Comparison of ENCODE assay signal across 8 cellular contexts in genomic region chr1:160098852-160099647, GRCh38. TPM values are rescaled to one million over a fixed set of nuclear protein-coding genes. Genes with fewer than 3 reads are reported as not detected.
DNase-seq lines count a peak whose midpoint lies in the region; ATAC-seq, FAIRE-seq and TF ChIP-seq lines count a peak whose summit lies in the region.

No MANE protein-coding gene starts in this region.

- H3K4me3 Mint-ChIP-seq in neural crest cell: peak overlapping the region; percentile 80
- H3K4me3 Mint-ChIP-seq in stimulated activated naive CD8-positive, alpha-beta T cell treated with anti-CD3 and anti-CD28 coated beads, Interleukin-15, amount 100 ng/mL, for 72 hours: peak overlapping the region; percentile 79 to 87

- H3K9me3 ChIP-seq in Loucy (ENCODE audit: insufficient read depth, low read depth, low read length): no peaks in the 10 kb centered on the region

- H2AFZ ChIP-seq in Loucy (ENCODE audit: low read length): peak overlapping the region; percentile 83

- H3K4me1 ChIP-seq in Loucy (ENCODE audit: insufficient read depth, low read length, poor library complexity, severe bottlenecking): peaks cover 32% of the 10 kb centered on the region

- H3K4me1 Mint-ChIP-seq in neural crest cell: peaks cover 68% of the 10 kb centered on the region
- H3K4me1 Mint-ChIP-seq in stimulated activated naive CD8-positive, alpha-beta T cell treated with anti-CD3 and anti-CD28 coated beads, Interleukin-15, amount 100 ng/mL, for 72 hours: peaks cover 83% of the 10 kb centered on the region

- no peaks in the 10 kb centered on the region for H3F3A ChIP-seq in Loucy (ENCODE audit: low read depth)

- no peak for TF ChIP-seq CTCF in Loucy (conservative IDR thresholded peaks at IDR 0.05; ENCODE audit: low read length)
- TF ChIP-seq CTCF in neural crest cell (conservative IDR thresholded peaks at IDR 0.05): no peak

- no peaks in the 10 kb centered on the region for H3K27me3 ChIP-seq in Loucy (ENCODE audit: insufficient read depth, low read length, poor library complexity, severe bottlenecking)

- H3K4me3 ChIP-seq in Loucy (ENCODE audit: low read length, poor library complexity, severe bottlenecking): peak overlapping the region; percentile 73

- H3K27me3 Mint-ChIP-seq in neural crest cell (ENCODE audit: low read depth): no peaks in the 10 kb centered on the region
- H3K27me3 Mint-ChIP-seq in stimulated activated naive CD8-positive, alpha-beta T cell treated with anti-CD3 and anti-CD28 coated beads, Interleukin-15, amount 100 ng/mL, for 72 hours: no peaks in the 10 kb centered on the region

- peak overlapping the region; percentile 53 for H3K27ac Mint-ChIP-seq in neural crest cell (ENCODE audit: unreplicated experiment)
- H3K27ac Mint-ChIP-seq in stimulated activated naive CD8-positive, alpha-beta T cell treated with anti-CD3 and anti-CD28 coated beads, Interleukin-15, amount 100 ng/mL, for 72 hours: peak overlapping the region; percentile 79 to 94

- H3K4me2 ChIP-seq in Loucy (ENCODE audit: low read depth, low read length, poor library complexity, severe bottlenecking): peak overlapping the region; percentile 81

- H3K9me2 ChIP-seq in Loucy (replicated peaks; ENCODE audit: low read depth, low read length): no peaks in the 10 kb centered on the region

- H3K9ac ChIP-seq in Loucy (ENCODE audit: low read depth, low read length, poor library complexity, severe bottlenecking): peak overlapping the region; percentile 57

- DNase-seq in EL: peak; percentile 94
- DNase-seq in H54 (ENCODE audit: insufficient read length, low spot score): peak; percentile 97
- peak; percentile 91 to 94 for DNase-seq in SHP77 (lab: John Stamatoyannopoulos, UW)
- DNase-seq in activated gamma-delta T cell (lab: John Stamatoyannopoulos, UW): peak; percentile 97
- peak; percentile 88 for DNase-seq in fibroblast of the conjunctiva (ENCODE audit: low read depth)
- peak; percentile 93 for DNase-seq in neural crest cell (ENCODE audit: low read depth, low spot score)
- peak; percentile 93 to 94 for DNase-seq in stimulated activated naive CD8-positive, alpha-beta T cell treated with anti-CD3 and anti-CD28 coated beads, Interleukin-15, amount 100 ng/mL, for 72 hours

- no peak for FAIRE-seq in H54 (lab: Jason Lieb, UNC)

- peaks cover 18% of the 10 kb centered on the region; the same call in 1 of the 2 replicates for H3K79me2 ChIP-seq in Loucy (ENCODE audit: insufficient read depth, low read length)

- no peaks in the 10 kb centered on the region for H4K20me1 ChIP-seq in Loucy (ENCODE audit: insufficient read depth, low read length, poor library complexity, severe bottlenecking)

- H3K36me3 ChIP-seq in Loucy (ENCODE audit: insufficient read depth, low read length): no peaks in the 10 kb centered on the region

- no peaks in the 10 kb centered on the region for H3K36me3 Mint-ChIP-seq in neural crest cell (ENCODE audit: low read depth)

- no peaks in the 10 kb centered on the region for H3K9me3 Mint-ChIP-seq in neural crest cell
- H3K9me3 Mint-ChIP-seq in stimulated activated naive CD8-positive, alpha-beta T cell treated with anti-CD3 and anti-CD28 coated beads, Interleukin-15, amount 100 ng/mL, for 72 hours: no peaks in the 10 kb centered on the region

- ATAC-seq in stimulated activated naive CD8-positive, alpha-beta T cell treated with anti-CD3 and anti-CD28 coated beads, Interleukin-15, amount 100 ng/mL, for 72 hours: peak; percentile 81

- TF ChIP-seq POLR2A in H54 (IDR thresholded peaks at IDR 0.05; ENCODE audit: low read depth, low read length): no peak

RNA-seq across cellular contexts. Expression of gene IGSF8, which starts 0.6 kb away (rescaled TPM):
- total RNA-seq in neural crest cell: 27.5 and 28.4 TPM in 2 replicates

RNA-seq across cellular contexts. Expression of gene ATP1A2, which starts 16.5 kb away (rescaled TPM):
- 93.6 and 101 TPM in 2 replicates for total RNA-seq in neural crest cell

RNA-seq across cellular contexts. Expression of gene KCNJ9, which starts 17.7 kb away (rescaled TPM):
- 0.11 and 0.19 TPM in 2 replicates for total RNA-seq in neural crest cell

RNA-seq across cellular contexts. Expression of gene KCNJ10, which starts 29.1 kb away (rescaled TPM):
- total RNA-seq in neural crest cell: 0.47 and 0.73 TPM in 2 replicates

RNA-seq across cellular contexts. Expression of gene ATP1A4, which starts 52.4 kb away (rescaled TPM):
- 0.20 and 0.35 TPM in 2 replicates for total RNA-seq in neural crest cell

Comparison
In these comparisons a context has a peak if more than half of its experiments do, and no peak if none do; other contexts are left out.
1. Peak in every context shown above with its lines: DNase-seq, ATAC-seq and H3K4me3 ChIP-seq.